35 cellular contexts compared by ENCODE assay signal in genomic region chrX:15474058-15474457, GRCh38. TPM values are rescaled to one million over a fixed set of nuclear protein-coding genes. Genes with fewer than 3 reads are reported as not detected.
A peak's percentile ranks its signal among the peaks of the same experiment; 100 is the strongest.
DNase-seq lines count a peak whose midpoint lies in the region; ATAC-seq and TF ChIP-seq lines count a peak whose summit lies in the region.
"Had no signal": no experiment of that assay in that cellular context is flagged by ENCODE, and none has a peak within 500 bp of the region (broad histone marks: within the 10 kb centered on the region; RNA-seq: fewer than 3 reads in every experiment).

No MANE protein-coding gene starts in this region.

- peak overlapping the region; percentile 61 for H3K9ac ChIP-seq in smooth muscle cell (ENCODE audit: low read depth)

- no peak overlapping the region for H3K4me3 ChIP-seq in smooth muscle cell
- H3K4me3 ChIP-seq: ascending aorta, esophagus muscularis mucosa, K562, ovary, skin epidermis, upper lobe of left lung had no signal

- 97% methylated on average over 3 of the region's 3 CpGs for WGBS in smooth muscle cell (ENCODE audit: low lambda C conversion rate)

- DNase-seq in NCI-H345 (lab: John Stamatoyannopoulos, UW) (peak; percentile 20), NCI-H345 treated with DMSO at 0.1 percent for 48 hours (lab: John Stamatoyannopoulos, UW; ENCODE audit: unreplicated experiment) (no peak), NCI-H510A treated with DMSO at 0.1 percent for 48 hours (lab: John Stamatoyannopoulos, UW) (peak; percentile 47), smooth muscle cell (lab: John Stamatoyannopoulos, UW; ENCODE audit: unreplicated experiment) (no peak), T1000 (lab: John Stamatoyannopoulos, UW) (no peak), DMS79 treated with DMSO at 0.1 percent for 48 hours (lab: John Stamatoyannopoulos, UW) (no peak)
- DNase-seq: activated CD4-positive, alpha-beta T cell treated with anti-CD3 and anti-CD28 coated beads, Interleukin-2, amount 50 U/mL, for 4 hours; activated CD8-positive, alpha-beta memory T cell treated with anti-CD3 and anti-CD28 coated beads, Interleukin-2, amount 10 ng/mL, durations not matched to agents 7 days and 5 days; activated gamma-delta T cell; activated naive CD8-positive, alpha-beta T cell treated with anti-CD3 and anti-CD28 coated beads for 36 hours; activated T-cell treated with anti-CD3 and anti-CD28 coated beads, Interleukin-2, amount 50 U/mL, for 4 hours; CD8-positive, alpha-beta T cell; central memory CD4-positive, alpha-beta T cell; DMS 273 treated with DMSO at 0.1 percent for 48 hours; effector memory CD8-positive, alpha-beta T cell; foreskin melanocyte; H9; NCI-H1930; NCI-H2227 treated with DMSO at 0.1 percent for 48 hours; ovary; stimulated activated naive CD4-positive, alpha-beta T cell; T-helper 17 cell; upper lobe of left lung had no signal

- no peaks in the 10 kb centered on the region for H3K9me3 ChIP-seq in smooth muscle cell (replicated peaks; ENCODE audit: low read depth)
- H3K9me3 ChIP-seq: ascending aorta, esophagus muscularis mucosa, ovary, upper lobe of left lung had no signal

- no peaks in the 10 kb centered on the region for H3K27me3 ChIP-seq in smooth muscle cell (ENCODE audit: low read depth)
- H3K27me3 ChIP-seq: ascending aorta, esophagus muscularis mucosa, ovary, upper lobe of left lung had no signal

- TF ChIP-seq CTCF in smooth muscle cell (IDR thresholded peaks at IDR 0.05; ENCODE audit: borderline replicate concordance, insufficient read depth, poor library complexity, severe bottlenecking), result no peak

- no peak overlapping the region for H2AFZ ChIP-seq in smooth muscle cell (ENCODE audit: low read depth)

- ATAC-seq in esophagus mucosa, result peak; percentile 37
- ATAC-seq in activated CD4-positive, CD25-positive, alpha-beta regulatory T cell treated with anti-CD3 and anti-CD28 coated beads, Interleukin-2, amount 50 U/mL, for 24 hours, result no peak
- ATAC-seq: activated CD8-positive, alpha-beta memory T cell treated with anti-CD3 and anti-CD28 coated beads, Interleukin-2, amount 10 ng/mL, durations not matched to agents 7 days and 5 days; activated T-cell treated with anti-CD3 and anti-CD28 coated beads, Interleukin-2, amount 50 U/mL, for 4 hours; CD8-positive, alpha-beta T cell; effector memory CD8-positive, alpha-beta T cell; K562; Right ventricle myocardium inferior; SK-N-SH treated with all-trans-retinoic acid at 6 μM for 48 hours; T-helper 17 cell had no signal

- peak overlapping the region; percentile 78 for H3K27ac ChIP-seq in smooth muscle cell (ENCODE audit: low read depth)
- H3K27ac ChIP-seq: ascending aorta, esophagus muscularis mucosa, ovary, upper lobe of left lung had no signal

- H3K36me3 ChIP-seq in smooth muscle cell (ENCODE audit: low read depth), result no peaks in the 10 kb centered on the region
- H3K36me3 ChIP-seq: ovary, upper lobe of left lung had no signal

- H3F3A ChIP-seq in smooth muscle cell (ENCODE audit: low read depth), result no peaks in the 10 kb centered on the region

- H4K20me1 ChIP-seq in smooth muscle cell (ENCODE audit: low read depth), result no peaks in the 10 kb centered on the region

- no peaks in the 10 kb centered on the region for H3K79me2 ChIP-seq in smooth muscle cell (ENCODE audit: low read depth)

- H3K4me2 ChIP-seq in smooth muscle cell, result no peak overlapping the region

- peaks cover 7% of the 10 kb centered on the region for H3K4me1 ChIP-seq in smooth muscle cell (ENCODE audit: low read depth)
- H3K4me1 ChIP-seq: ascending aorta, esophagus muscularis mucosa had no signal

RNA-seq across cellular contexts. Expression of gene PIR, which starts 19.1 kb away (rescaled TPM):
- total RNA-seq in esophagus mucosa, result 25.5 TPM
- total RNA-seq in smooth muscle cell, result 5.4 and 9.3 TPM in 2 replicates
- 14.3 and 16.5 TPM in 2 replicates for polyA plus RNA-seq in smooth muscle cell
- total RNA-seq: CD8-positive, alpha-beta T cell; T-helper 17 cell had no signal

RNA-seq across cellular contexts. Expression of gene BMX, which starts 26.5 kb away (rescaled TPM):
- total RNA-seq in esophagus mucosa (1.0 TPM), smooth muscle cell (not detected in 2 replicates)
- not detected in 2 replicates for polyA plus RNA-seq in smooth muscle cell
- total RNA-seq: A172; activated CD8-positive, alpha-beta memory T cell treated with anti-CD3 and anti-CD28 coated beads, Interleukin-2, amount 10 ng/mL, durations not matched to agents 7 days and 5 days; activated naive CD8-positive, alpha-beta T cell treated with anti-CD3 and anti-CD28 coated beads for 36 hours; activated T-cell treated with anti-CD3 and anti-CD28 coated beads, Interleukin-2, amount 50 U/mL, for 4 hours; CD8-positive, alpha-beta T cell; G401; H9; M059J; T-helper 17 cell had no signal
- polyA plus RNA-seq: neural cell had no signal

Comparison
In these comparisons a context has a peak if more than half of its experiments do, and no peak if none do; other contexts are left out.
1. DNase-seq: peak in NCI-H345 (single experiment) and NCI-H510A treated with DMSO at 0.1 percent for 48 hours (single experiment); none in NCI-H345 treated with DMSO at 0.1 percent for 48 hours (single experiment), smooth muscle cell (single experiment), T1000 (single experiment) and DMS79 treated with DMSO at 0.1 percent for 48 hours (single experiment).